In genomic region chr11:13064593-13064992, GRCh38 we compare ENCODE assay signal across 27 cellular contexts. TPM values are rescaled to one million over a fixed set of nuclear protein-coding genes. Genes with fewer than 3 reads are reported as not detected.
"Had no signal": no experiment of that assay in that cellular context is flagged by ENCODE, and none has a peak within 500 bp of the region (broad histone marks: within the 10 kb centered on the region; RNA-seq: fewer than 3 reads in every experiment).

No MANE protein-coding gene starts in this region.

- DNase-seq: activated CD4-positive, alpha-beta T cell treated with anti-CD3 and anti-CD28 coated beads for 36 hours; activated CD4-positive, CD25-positive, alpha-beta regulatory T cell; activated CD8-positive, alpha-beta memory T cell treated with anti-CD3 and anti-CD28 coated beads, Interleukin-2, amount 10 ng/mL, durations not matched to agents 7 days and 5 days; activated CD8-positive, alpha-beta T cell treated with anti-CD3 and anti-CD28 coated beads, Interleukin-2, amount 10 ng/mL, durations not matched to agents 7 days and 5 days; activated naive CD4-positive, alpha-beta T cell treated with Interleukin-2 at 50 U/mL for 16 hours; activated T-cell treated with anti-CD3 and anti-CD28 coated beads, Interleukin-2, amount 50 U/mL, for 48 hours; anterior cingulate cortex; cortex of kidney; effector memory CD8-positive, alpha-beta T cell; erythroblast; hippocampal formation; kidney glomerular epithelial cell; left lung; naive B cell; occipital lobe; right cardiac atrium; stimulated activated CD4-positive, alpha-beta T cell treated with anti-CD3 and anti-CD28 coated beads, Interleukin-2, amount 100 ng/mL, for 48 hours; stimulated activated naive CD4-positive, alpha-beta T cell treated with Interleukin-2 at 50 U/mL for 16 hours; T-cell; trophoblast cell had no signal

- H3K27ac Mint-ChIP-seq: activated CD4-positive, alpha-beta T cell treated with anti-CD3 and anti-CD28 coated beads for 36 hours; activated CD8-positive, alpha-beta memory T cell treated with anti-CD3 and anti-CD28 coated beads, Interleukin-2, amount 10 ng/mL, durations not matched to agents 7 days and 5 days; activated CD8-positive, alpha-beta T cell treated with anti-CD3 and anti-CD28 coated beads, Interleukin-2, amount 10 ng/mL, durations not matched to agents 7 days and 5 days; activated naive CD8-positive, alpha-beta T cell; effector memory CD8-positive, alpha-beta T cell; naive B cell; T-cell had no signal

- H3K27me3 ChIP-seq: left lung had no signal

- H3K4me3 Mint-ChIP-seq: activated CD4-positive, alpha-beta T cell treated with anti-CD3 and anti-CD28 coated beads for 36 hours; activated CD8-positive, alpha-beta memory T cell treated with anti-CD3 and anti-CD28 coated beads, Interleukin-2, amount 10 ng/mL, durations not matched to agents 7 days and 5 days; activated CD8-positive, alpha-beta T cell treated with anti-CD3 and anti-CD28 coated beads, Interleukin-2, amount 10 ng/mL, durations not matched to agents 7 days and 5 days; activated naive CD8-positive, alpha-beta T cell; effector memory CD8-positive, alpha-beta T cell; naive B cell; neural crest cell; T-cell had no signal

- H3K9me3 ChIP-seq: gastroesophageal sphincter, left lung had no signal

- H3K36me3 ChIP-seq: cardiac muscle cell, gastroesophageal sphincter, left lung had no signal

- H3K27ac ChIP-seq: cardiac muscle cell, gastroesophageal sphincter, left lung had no signal

- H3K36me3 Mint-ChIP-seq: activated CD8-positive, alpha-beta memory T cell treated with anti-CD3 and anti-CD28 coated beads, Interleukin-2, amount 10 ng/mL, durations not matched to agents 7 days and 5 days; activated naive CD8-positive, alpha-beta T cell; naive B cell; T-cell had no signal

- H3K4me3 ChIP-seq: cardiac muscle cell, gastroesophageal sphincter, left lung had no signal

- H3K4me1 ChIP-seq: gastroesophageal sphincter, left lung had no signal

- H3K4me1 Mint-ChIP-seq: activated CD4-positive, alpha-beta T cell treated with anti-CD3 and anti-CD28 coated beads for 36 hours; activated CD8-positive, alpha-beta memory T cell treated with anti-CD3 and anti-CD28 coated beads, Interleukin-2, amount 10 ng/mL, durations not matched to agents 7 days and 5 days; naive B cell; neural crest cell; T-cell had no signal

RNA-seq across cellular contexts. Expression of gene RASSF10, which starts 55.5 kb away (rescaled TPM):
- total RNA-seq: activated CD4-positive, alpha-beta T cell treated with anti-CD3 and anti-CD28 coated beads for 36 hours; activated CD8-positive, alpha-beta memory T cell treated with anti-CD3 and anti-CD28 coated beads, Interleukin-2, amount 10 ng/mL, durations not matched to agents 7 days and 5 days; activated CD8-positive, alpha-beta T cell treated with anti-CD3 and anti-CD28 coated beads, Interleukin-2, amount 10 ng/mL, durations not matched to agents 7 days and 5 days; fibroblast of lung; fibroblast of villous mesenchyme; T-cell; T-helper 2 cell treated with Interferon-gamma antibody and Interleukin-4, amounts not matched to agents 100 ng/mL and 5 ng/mL, for 36 hours had no signal
- polyA plus RNA-seq: cardiac muscle cell, fibroblast of lung had no signal
